Comparison of ENCODE assay signal across 1 cellular context in the genomic region with DNA sequence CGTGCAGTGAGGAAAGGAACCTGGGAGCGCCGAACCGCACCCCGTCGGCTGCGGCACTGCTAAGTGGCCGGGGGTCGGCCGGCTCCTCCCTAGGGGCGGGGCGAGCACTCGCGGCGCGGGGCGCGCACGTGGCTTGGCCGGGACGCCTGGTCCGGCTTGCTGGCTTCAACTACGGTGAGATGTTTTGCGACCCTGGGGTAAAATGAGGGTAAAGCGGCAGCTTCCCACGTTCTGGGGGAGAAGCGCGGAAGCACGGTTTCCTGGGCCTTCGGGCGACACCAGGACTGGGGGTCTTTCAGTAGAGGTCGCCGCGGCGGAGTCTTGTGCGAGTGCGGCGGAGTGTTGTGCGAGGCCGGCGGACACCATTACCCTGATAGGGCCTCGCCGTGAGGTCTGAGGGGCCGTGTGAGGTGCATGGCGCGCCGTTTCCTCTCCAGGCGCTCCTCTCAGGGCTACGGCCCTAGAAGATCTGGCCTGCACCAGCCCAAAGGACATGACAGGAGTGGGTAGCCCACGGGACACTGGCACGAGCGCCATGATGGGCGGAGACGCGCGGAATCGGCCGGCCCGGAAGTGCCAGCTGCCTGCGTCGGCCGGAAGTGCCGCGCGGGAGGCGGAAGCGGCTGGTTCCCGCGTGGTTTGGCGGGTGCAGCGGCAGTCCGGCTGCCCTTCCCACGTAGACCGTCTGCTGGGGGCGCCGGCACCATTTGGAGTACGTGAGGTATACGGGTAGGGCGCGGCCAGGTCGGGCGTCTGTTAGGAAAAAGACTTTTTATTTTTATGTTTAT.
TF ChIP-seq lines count a peak whose summit lies in the region.

A gene with protein sequence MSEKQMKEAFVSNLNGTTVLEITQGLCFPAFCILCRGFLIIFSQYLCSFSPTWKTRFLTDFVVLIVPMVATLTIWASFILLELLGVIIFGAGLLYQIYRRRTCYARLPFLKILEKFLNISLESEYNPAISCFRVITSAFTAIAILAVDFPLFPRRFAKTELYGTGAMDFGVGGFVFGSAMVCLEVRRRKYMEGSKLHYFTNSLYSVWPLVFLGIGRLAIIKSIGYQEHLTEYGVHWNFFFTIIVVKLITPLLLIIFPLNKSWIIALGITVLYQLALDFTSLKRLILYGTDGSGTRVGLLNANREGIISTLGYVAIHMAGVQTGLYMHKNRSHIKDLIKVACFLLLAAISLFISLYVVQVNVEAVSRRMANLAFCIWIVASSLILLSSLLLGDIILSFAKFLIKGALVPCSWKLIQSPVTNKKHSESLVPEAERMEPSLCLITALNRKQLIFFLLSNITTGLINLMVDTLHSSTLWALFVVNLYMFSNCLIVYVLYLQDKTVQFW (plus strand): TSS at position 107 of the 788 bp plus-strand sequence. CDS start 2,115 bp downstream, outside the sequence.

TF ChIP-seq in HepG2, 621 proteins besides CTCF, POLR2A, EP300 and RAD21 (continued from another document and continues in another):
- TF ChIP-seq ZSCAN31 (CRISPR knock-in tag; IDR thresholded peaks at IDR 0.05; ENCODE audit: low read depth), result peak; percentile 70
- TF ChIP-seq NR2F6 (IDR thresholded peaks at IDR 0.05), result no peak
- TF ChIP-seq NR2F6 (CRISPR knock-in tag; IDR thresholded peaks at IDR 0.05), result no peak
- TF ChIP-seq ZNF558 (CRISPR knock-in tag; IDR thresholded peaks at IDR 0.05; ENCODE audit: borderline replicate concordance), result no peak; the same call in 1 of the 2 replicates
- peak; percentile 64; the same call in 1 of the 2 replicates for TF ChIP-seq SIN3B (IDR thresholded peaks at IDR 0.05; ENCODE audit: low read length)
- TF ChIP-seq TAF1 (CRISPR knock-in tag; IDR thresholded peaks at IDR 0.05), result peak; percentile 92
- TF ChIP-seq ASH2L (IDR thresholded peaks at IDR 0.05; ENCODE audit: insufficient read length, low read depth, low read length), result peak; percentile 76
- TF ChIP-seq ZNF788 (CRISPR knock-in tag; IDR thresholded peaks at IDR 0.05; ENCODE audit: borderline replicate concordance), result peak; percentile 69
- TF ChIP-seq, protein P1, sequence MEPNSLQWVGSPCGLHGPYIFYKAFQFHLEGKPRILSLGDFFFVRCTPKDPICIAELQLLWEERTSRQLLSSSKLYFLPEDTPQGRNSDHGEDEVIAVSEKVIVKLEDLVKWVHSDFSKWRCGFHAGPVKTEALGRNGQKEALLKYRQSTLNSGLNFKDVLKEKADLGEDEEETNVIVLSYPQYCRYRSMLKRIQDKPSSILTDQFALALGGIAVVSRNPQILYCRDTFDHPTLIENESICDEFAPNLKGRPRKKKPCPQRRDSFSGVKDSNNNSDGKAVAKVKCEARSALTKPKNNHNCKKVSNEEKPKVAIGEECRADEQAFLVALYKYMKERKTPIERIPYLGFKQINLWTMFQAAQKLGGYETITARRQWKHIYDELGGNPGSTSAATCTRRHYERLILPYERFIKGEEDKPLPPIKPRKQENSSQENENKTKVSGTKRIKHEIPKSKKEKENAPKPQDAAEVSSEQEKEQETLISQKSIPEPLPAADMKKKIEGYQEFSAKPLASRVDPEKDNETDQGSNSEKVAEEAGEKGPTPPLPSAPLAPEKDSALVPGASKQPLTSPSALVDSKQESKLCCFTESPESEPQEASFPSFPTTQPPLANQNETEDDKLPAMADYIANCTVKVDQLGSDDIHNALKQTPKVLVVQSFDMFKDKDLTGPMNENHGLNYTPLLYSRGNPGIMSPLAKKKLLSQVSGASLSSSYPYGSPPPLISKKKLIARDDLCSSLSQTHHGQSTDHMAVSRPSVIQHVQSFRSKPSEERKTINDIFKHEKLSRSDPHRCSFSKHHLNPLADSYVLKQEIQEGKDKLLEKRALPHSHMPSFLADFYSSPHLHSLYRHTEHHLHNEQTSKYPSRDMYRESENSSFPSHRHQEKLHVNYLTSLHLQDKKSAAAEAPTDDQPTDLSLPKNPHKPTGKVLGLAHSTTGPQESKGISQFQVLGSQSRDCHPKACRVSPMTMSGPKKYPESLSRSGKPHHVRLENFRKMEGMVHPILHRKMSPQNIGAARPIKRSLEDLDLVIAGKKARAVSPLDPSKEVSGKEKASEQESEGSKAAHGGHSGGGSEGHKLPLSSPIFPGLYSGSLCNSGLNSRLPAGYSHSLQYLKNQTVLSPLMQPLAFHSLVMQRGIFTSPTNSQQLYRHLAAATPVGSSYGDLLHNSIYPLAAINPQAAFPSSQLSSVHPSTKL (CRISPR knock-in tag; IDR thresholded peaks at IDR 0.05), result peak; percentile 44; the same call in 1 of the 2 replicates
- no peak for TF ChIP-seq MTA3 (CRISPR knock-in tag; IDR thresholded peaks at IDR 0.05)
- no peak for TF ChIP-seq DMTF1 (CRISPR knock-in tag; IDR thresholded peaks at IDR 0.05)
- 0 out of 2 replicates have a peak, but pooled peaks have one; percentile 39 for TF ChIP-seq ATF2 (CRISPR knock-in tag; IDR thresholded peaks at IDR 0.05)
- no peak; the same call in 1 of the 2 replicates for TF ChIP-seq NPAS2 (CRISPR knock-in tag; IDR thresholded peaks at IDR 0.05; ENCODE audit: borderline replicate concordance)
- TF ChIP-seq ZNF615 (CRISPR knock-in tag; IDR thresholded peaks at IDR 0.05; ENCODE audit: borderline replicate concordance), result no peak; the same call in 1 of the 2 replicates
- TF ChIP-seq THYN1 (CRISPR knock-in tag; IDR thresholded peaks at IDR 0.05; ENCODE audit: borderline replicate concordance, low read depth), result 0 out of 2 replicates have a peak, but pooled peaks have one; percentile 24
- TF ChIP-seq, protein P2, sequence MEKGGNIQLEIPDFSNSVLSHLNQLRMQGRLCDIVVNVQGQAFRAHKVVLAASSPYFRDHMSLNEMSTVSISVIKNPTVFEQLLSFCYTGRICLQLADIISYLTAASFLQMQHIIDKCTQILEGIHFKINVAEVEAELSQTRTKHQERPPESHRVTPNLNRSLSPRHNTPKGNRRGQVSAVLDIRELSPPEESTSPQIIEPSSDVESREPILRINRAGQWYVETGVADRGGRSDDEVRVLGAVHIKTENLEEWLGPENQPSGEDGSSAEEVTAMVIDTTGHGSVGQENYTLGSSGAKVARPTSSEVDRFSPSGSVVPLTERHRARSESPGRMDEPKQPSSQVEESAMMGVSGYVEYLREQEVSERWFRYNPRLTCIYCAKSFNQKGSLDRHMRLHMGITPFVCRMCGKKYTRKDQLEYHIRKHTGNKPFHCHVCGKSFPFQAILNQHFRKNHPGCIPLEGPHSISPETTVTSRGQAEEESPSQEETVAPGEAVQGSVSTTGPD (CRISPR knock-in tag; IDR thresholded peaks at IDR 0.05), result no peak
- TF ChIP-seq MBD4 (IDR thresholded peaks at IDR 0.05; ENCODE audit: borderline replicate concordance, low read length), result no peak
- TF ChIP-seq, protein P3, sequence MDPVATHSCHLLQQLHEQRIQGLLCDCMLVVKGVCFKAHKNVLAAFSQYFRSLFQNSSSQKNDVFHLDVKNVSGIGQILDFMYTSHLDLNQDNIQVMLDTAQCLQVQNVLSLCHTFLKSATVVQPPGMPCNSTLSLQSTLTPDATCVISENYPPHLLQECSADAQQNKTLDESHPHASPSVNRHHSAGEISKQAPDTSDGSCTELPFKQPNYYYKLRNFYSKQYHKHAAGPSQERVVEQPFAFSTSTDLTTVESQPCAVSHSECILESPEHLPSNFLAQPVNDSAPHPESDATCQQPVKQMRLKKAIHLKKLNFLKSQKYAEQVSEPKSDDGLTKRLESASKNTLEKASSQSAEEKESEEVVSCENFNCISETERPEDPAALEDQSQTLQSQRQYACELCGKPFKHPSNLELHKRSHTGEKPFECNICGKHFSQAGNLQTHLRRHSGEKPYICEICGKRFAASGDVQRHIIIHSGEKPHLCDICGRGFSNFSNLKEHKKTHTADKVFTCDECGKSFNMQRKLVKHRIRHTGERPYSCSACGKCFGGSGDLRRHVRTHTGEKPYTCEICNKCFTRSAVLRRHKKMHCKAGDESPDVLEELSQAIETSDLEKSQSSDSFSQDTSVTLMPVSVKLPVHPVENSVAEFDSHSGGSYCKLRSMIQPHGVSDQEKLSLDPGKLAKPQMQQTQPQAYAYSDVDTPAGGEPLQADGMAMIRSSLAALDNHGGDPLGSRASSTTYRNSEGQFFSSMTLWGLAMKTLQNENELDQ (CRISPR knock-in tag; IDR thresholded peaks at IDR 0.05; ENCODE audit: borderline replicate concordance), result no peak
- TF ChIP-seq MAF1 (CRISPR knock-in tag; IDR thresholded peaks at IDR 0.05; ENCODE audit: borderline replicate concordance), result no peak; the same call in 1 of the 2 replicates
- no peak for TF ChIP-seq TMF1 (CRISPR knock-in tag; IDR thresholded peaks at IDR 0.05; ENCODE audit: low read depth)
- TF ChIP-seq, protein P4, sequence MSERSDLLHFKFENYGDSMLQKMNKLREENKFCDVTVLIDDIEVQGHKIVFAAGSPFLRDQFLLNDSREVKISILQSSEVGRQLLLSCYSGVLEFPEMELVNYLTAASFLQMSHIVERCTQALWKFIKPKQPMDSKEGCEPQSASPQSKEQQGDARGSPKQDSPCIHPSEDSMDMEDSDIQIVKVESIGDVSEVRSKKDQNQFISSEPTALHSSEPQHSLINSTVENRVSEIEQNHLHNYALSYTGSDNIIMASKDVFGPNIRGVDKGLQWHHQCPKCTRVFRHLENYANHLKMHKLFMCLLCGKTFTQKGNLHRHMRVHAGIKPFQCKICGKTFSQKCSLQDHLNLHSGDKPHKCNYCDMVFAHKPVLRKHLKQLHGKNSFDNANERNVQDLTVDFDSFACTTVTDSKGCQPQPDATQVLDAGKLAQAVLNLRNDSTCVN (CRISPR knock-in tag; IDR thresholded peaks at IDR 0.05; ENCODE audit: borderline replicate concordance), result peak; percentile 44; the same call in 1 of the 2 replicates
- peak; percentile 10; the same call in 1 of the 2 replicates for TF ChIP-seq ZSCAN9 (CRISPR knock-in tag; IDR thresholded peaks at IDR 0.05; ENCODE audit: borderline replicate concordance)
- TF ChIP-seq HOXA9 (CRISPR knock-in tag; IDR thresholded peaks at IDR 0.05; ENCODE audit: borderline replicate concordance), result no peak
- 0 out of 2 replicates have a peak, but pooled peaks have one; percentile 43 for TF ChIP-seq ZSCAN21 (CRISPR knock-in tag; IDR thresholded peaks at IDR 0.05; ENCODE audit: borderline replicate concordance)
- TF ChIP-seq ZNF749 (CRISPR knock-in tag; IDR thresholded peaks at IDR 0.05; ENCODE audit: borderline replicate concordance), result 0 out of 2 replicates have a peak, but pooled peaks have one; percentile 61
- no peak for TF ChIP-seq ZNF282 (IDR thresholded peaks at IDR 0.05; ENCODE audit: partially characterized antibody)
- TF ChIP-seq TEAD3 (CRISPR knock-in tag; optimal IDR thresholded peaks at IDR 0.05; ENCODE audit: borderline replicate concordance), result peak; percentile 67
- TF ChIP-seq SP140L (CRISPR knock-in tag; IDR thresholded peaks at IDR 0.05; ENCODE audit: borderline replicate concordance), result no peak
- TF ChIP-seq JUN (CRISPR knock-in tag; IDR thresholded peaks at IDR 0.05), result 0 out of 2 replicates have a peak, but pooled peaks have one; percentile 35
- no peak for TF ChIP-seq ZNF3 (CRISPR knock-in tag; IDR thresholded peaks at IDR 0.05)
- TF ChIP-seq ZNF350 (CRISPR knock-in tag; IDR thresholded peaks at IDR 0.05; ENCODE audit: borderline replicate concordance, low read depth), result peak; percentile 90
- TF ChIP-seq HNF4G (IDR thresholded peaks at IDR 0.05; ENCODE audit: borderline replicate concordance, low read depth, low read length), result no peak
- TF ChIP-seq HNF4G (CRISPR knock-in tag; IDR thresholded peaks at IDR 0.05; ENCODE audit: borderline replicate concordance, low read depth), result peak; percentile 50; the same call in 1 of the 2 replicates
- peak; percentile 87; the same call in 1 of the 2 replicates for TF ChIP-seq EED (CRISPR knock-in tag; IDR thresholded peaks at IDR 0.05)
- TF ChIP-seq, protein P5, sequence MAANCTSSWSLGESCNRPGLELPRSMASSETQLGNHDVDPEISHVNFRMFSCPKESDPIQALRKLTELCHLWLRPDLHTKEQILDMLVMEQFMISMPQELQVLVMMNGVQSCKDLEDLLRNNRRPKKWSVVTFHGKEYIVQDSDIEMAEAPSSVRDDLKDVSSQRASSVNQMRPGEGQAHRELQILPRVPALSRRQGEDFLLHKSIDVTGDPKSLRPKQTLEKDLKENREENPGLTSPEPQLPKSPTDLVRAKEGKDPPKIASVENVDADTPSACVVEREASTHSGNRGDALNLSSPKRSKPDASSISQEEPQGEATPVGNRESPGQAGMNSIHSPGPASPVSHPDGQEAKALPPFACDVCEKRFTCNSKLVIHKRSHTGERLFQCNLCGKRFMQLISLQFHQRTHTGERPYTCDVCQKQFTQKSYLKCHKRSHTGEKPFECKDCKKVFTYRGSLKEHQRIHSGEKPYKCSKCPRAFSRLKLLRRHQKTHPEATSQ (CRISPR knock-in tag; IDR thresholded peaks at IDR 0.05; ENCODE audit: borderline replicate concordance), result 0 out of 2 replicates have a peak, but pooled peaks have one; percentile 82
- TF ChIP-seq, protein P6, sequence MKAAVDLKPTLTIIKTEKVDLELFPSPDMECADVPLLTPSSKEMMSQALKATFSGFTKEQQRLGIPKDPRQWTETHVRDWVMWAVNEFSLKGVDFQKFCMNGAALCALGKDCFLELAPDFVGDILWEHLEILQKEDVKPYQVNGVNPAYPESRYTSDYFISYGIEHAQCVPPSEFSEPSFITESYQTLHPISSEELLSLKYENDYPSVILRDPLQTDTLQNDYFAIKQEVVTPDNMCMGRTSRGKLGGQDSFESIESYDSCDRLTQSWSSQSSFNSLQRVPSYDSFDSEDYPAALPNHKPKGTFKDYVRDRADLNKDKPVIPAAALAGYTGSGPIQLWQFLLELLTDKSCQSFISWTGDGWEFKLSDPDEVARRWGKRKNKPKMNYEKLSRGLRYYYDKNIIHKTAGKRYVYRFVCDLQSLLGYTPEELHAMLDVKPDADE (CRISPR knock-in tag; IDR thresholded peaks at IDR 0.05), result 0 out of 2 replicates have a peak, but pooled peaks have one; percentile 20
- TF ChIP-seq ZNF207 (IDR thresholded peaks at IDR 0.05; ENCODE audit: borderline replicate concordance), result no peak
- no peak; the same call in 1 of the 2 replicates for TF ChIP-seq FIP1L1 (IDR thresholded peaks at IDR 0.05; ENCODE audit: borderline replicate concordance, insufficient read depth, low read depth, low read length)
- no peak for TF ChIP-seq HOXA7 (CRISPR knock-in tag; IDR thresholded peaks at IDR 0.05)
